Comparison of ENCODE assay signal across 17 cellular contexts in the genomic region with DNA sequence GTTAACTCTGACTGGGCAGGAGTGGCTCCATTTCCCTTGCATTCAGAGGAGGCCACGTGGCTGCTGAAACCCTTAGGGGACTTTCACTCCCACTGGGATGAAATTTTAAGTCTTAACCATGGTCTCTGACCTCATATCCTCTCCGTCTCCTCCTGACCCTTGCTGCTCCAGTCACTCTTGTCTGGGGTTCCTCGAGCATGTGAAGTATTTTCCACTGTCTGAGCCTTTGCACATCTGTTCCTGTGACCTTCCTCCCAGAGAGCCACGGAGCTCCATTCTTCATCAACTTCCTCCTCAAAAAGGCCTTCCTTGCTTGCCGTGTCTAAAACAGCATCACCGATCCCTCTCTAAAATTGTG.
DNase-seq lines count a peak whose midpoint lies in the region; ATAC-seq, FAIRE-seq and TF ChIP-seq lines count a peak whose summit lies in the region.
"Had no signal": no experiment of that assay in that cellular context is flagged by ENCODE, and none has a peak within 500 bp of the region (broad histone marks: within the 10 kb centered on the region; RNA-seq: fewer than 3 reads in every experiment).

No MANE protein-coding gene starts in this region.

- H3K9ac ChIP-seq in astrocyte (ENCODE audit: low read length), result no peak overlapping the region
- H3K9ac ChIP-seq in neuronal stem cell (ENCODE audit: low read depth, low read length, poor library complexity), result no peak overlapping the region

- TF ChIP-seq EP300 in upper lobe of left lung (IDR thresholded peaks at IDR 0.05), result peak in 1 of 4 donors; percentile 43

- no peak overlapping the region for H2BK15ac ChIP-seq in neuronal stem cell (ENCODE audit: low read length)

- no peak overlapping the region for H4K8ac ChIP-seq in neuronal stem cell (ENCODE audit: low read depth, low read length)

- DNase-seq in astrocyte (ENCODE audit: low read depth) (no peak), fibroblast of villous mesenchyme (ENCODE audit: low read depth) (peak; percentile 66), neuronal stem cell (ENCODE audit: low spot score) (no peak), upper lobe of left lung (no peak), dedifferentiated amniotic fluid mesenchymal stem cell (ENCODE audit: extremely low spot score) (no peak), GM19240 (ENCODE audit: insufficient read length, low spot score) (no peak), ACHN (no peak)
- DNase-seq: BE2C; effector CD8-positive, alpha-beta T cell; hippocampal formation; NCI-H1105; NCI-H748 treated with DMSO at 0.1 percent for 48 hours; right lobe of liver had no signal

- no peak overlapping the region for H2BK12ac ChIP-seq in neuronal stem cell (ENCODE audit: low read length)

- no peak overlapping the region for H2BK5ac ChIP-seq in neuronal stem cell (ENCODE audit: low read length)

- H3K4me2 ChIP-seq in astrocyte (ENCODE audit: low read length) (peak overlapping the region; percentile 24), neuronal stem cell (ENCODE audit: insufficient read depth, low read length, poor library complexity, severe bottlenecking) (no peak overlapping the region)

- no peak overlapping the region for H3K27ac ChIP-seq in astrocyte (ENCODE audit: low read depth, low read length)
- no peak overlapping the region for H3K27ac ChIP-seq in neuronal stem cell (replicated peaks; ENCODE audit: low read length)
- H3K27ac ChIP-seq in upper lobe of left lung, result peak overlapping the region; percentile 11 to 73 (median 53)
- H3K27ac ChIP-seq: right lobe of liver, vagina had no signal

- H4K20me1 ChIP-seq in astrocyte (ENCODE audit: insufficient read depth, low read length), result no peaks in the 10 kb centered on the region

- H3K4ac ChIP-seq in neuronal stem cell (ENCODE audit: low read length), result no peak overlapping the region

- no peak overlapping the region for H2AK5ac ChIP-seq in neuronal stem cell (ENCODE audit: low read depth, low read length)

- peaks cover 15% of the 10 kb centered on the region for H3K4me1 Mint-ChIP-seq in astrocyte (ENCODE audit: low read depth, unreplicated experiment)
- H3K4me1 Mint-ChIP-seq: activated T-helper 17 cell treated with anti-CD3 and anti-CD28 coated beads, Interleukin-2, amount 50 U/mL, for 72 hours had no signal

- no peak overlapping the region for H2AFZ ChIP-seq in astrocyte (ENCODE audit: low read depth, low read length)
- H2AFZ ChIP-seq in neuronal stem cell (ENCODE audit: low read length), result peak overlapping the region; percentile 35

- H3K79me1 ChIP-seq in neuronal stem cell (ENCODE audit: low read depth, low read length), result no peaks in the 10 kb centered on the region

- ATAC-seq in upper lobe of left lung (ENCODE audit: low FRiP score in 2 of 2), result peak in 1 of 2 donors; percentile 55
- ATAC-seq: activated CD4-positive, CD25-positive, alpha-beta regulatory T cell treated with anti-CD3 and anti-CD28 coated beads, Interleukin-2, amount 50 U/mL, for 24 hours; activated T-helper 17 cell treated with anti-CD3 and anti-CD28 coated beads, Interleukin-2, amount 50 U/mL, for 72 hours; PC-3 had no signal

- H3K27me3 ChIP-seq in astrocyte (ENCODE audit: insufficient read depth, low read length), result no peaks in the 10 kb centered on the region
- peaks cover 0 to 4% (median 0%) of the 10 kb centered on the region in 3 experiments for H3K27me3 ChIP-seq in neuronal stem cell (ENCODE audit: control insufficient read depth in 3 of 3, insufficient read depth in 3 of 3, low read depth in 1 of 3, low read length in 3 of 3)
- no peaks in the 10 kb centered on the region for H3K27me3 ChIP-seq in upper lobe of left lung
- H3K27me3 ChIP-seq: BE2C, right lobe of liver, vagina had no signal

- H3K18ac ChIP-seq in neuronal stem cell (ENCODE audit: low read length), result no peak overlapping the region

- no peak overlapping the region for H4K91ac ChIP-seq in neuronal stem cell (ENCODE audit: low read depth, low read length, poor library complexity)

- H3K14ac ChIP-seq in neuronal stem cell (ENCODE audit: low read length), result no peak overlapping the region

- in situ Hi-C loops in ACHN (cut with HindIII; ENCODE audit: low pct_ligation_motif_present, low pct_unique_long_range_greater_than_20kb, low sequenced_read_pairs), result no loop called here

- no peaks in the 10 kb centered on the region for H3K36me3 Mint-ChIP-seq in astrocyte (ENCODE audit: low read depth, unreplicated experiment)

- peak overlapping the region; percentile 60 for H3K4me3 Mint-ChIP-seq in astrocyte (ENCODE audit: unreplicated experiment)
- H3K4me3 Mint-ChIP-seq: activated T-helper 17 cell treated with anti-CD3 and anti-CD28 coated beads, Interleukin-2, amount 50 U/mL, for 72 hours had no signal

- no peaks in the 10 kb centered on the region for H3K79me2 ChIP-seq in astrocyte (ENCODE audit: insufficient read depth, low read length)

- H3K9me3 Mint-ChIP-seq in astrocyte (ENCODE audit: unreplicated experiment), result peaks cover 4% of the 10 kb centered on the region
- H3K9me3 Mint-ChIP-seq: activated T-helper 17 cell treated with anti-CD3 and anti-CD28 coated beads, Interleukin-2, amount 50 U/mL, for 72 hours had no signal

- TF ChIP-seq CTCF in astrocyte (IDR thresholded peaks at IDR 0.05; ENCODE audit: insufficient read depth, low read depth, low read length) (no peak), fibroblast of villous mesenchyme (IDR thresholded peaks at IDR 0.05; ENCODE audit: insufficient read depth, low read depth, low read length) (no peak), upper lobe of left lung (IDR thresholded peaks at IDR 0.05) (no peak)

- H2BK120ac ChIP-seq in neuronal stem cell (ENCODE audit: low read depth, low read length), result no peak overlapping the region

- peak overlapping the region; percentile 92 for H3K27ac Mint-ChIP-seq in astrocyte (ENCODE audit: unreplicated experiment)
- H3K27ac Mint-ChIP-seq: activated T-helper 17 cell treated with anti-CD3 and anti-CD28 coated beads, Interleukin-2, amount 50 U/mL, for 72 hours had no signal

- H3K23ac ChIP-seq in neuronal stem cell (ENCODE audit: low read depth, low read length, poor library complexity), result no peak overlapping the region

- peaks cover 12% of the 10 kb centered on the region for H3K4me1 ChIP-seq in astrocyte (ENCODE audit: insufficient read depth, low read length)
- peaks cover 0 to 2% of the 10 kb centered on the region in 2 donors for H3K4me1 ChIP-seq in neuronal stem cell (ENCODE audit: control insufficient read depth in 2 of 2, insufficient read depth in 1 of 2, low read depth in 1 of 2, low read length in 2 of 2)
- peaks cover 0 to 11% (median 0%) of the 10 kb centered on the region in 4 donors for H3K4me1 ChIP-seq in upper lobe of left lung
- H3K4me1 ChIP-seq: BE2C, right lobe of liver, vagina had no signal

- no peak for TF ChIP-seq POLR2A in upper lobe of left lung (IDR thresholded peaks at IDR 0.05)

- WGBS in neuronal stem cell (ENCODE audit: extremely low coverage in 2 of 2, insufficient read length in 2 of 2, insufficient replicate concordance in 1 of 2), 2 donors, result no CpG with 5 or more reads among the region's 6 CpGs
- WGBS in upper lobe of left lung, 2 donors, result 65 to 71% methylated on average over 6 of the region's 6 CpGs

- H3K27me3 Mint-ChIP-seq in astrocyte (ENCODE audit: low read depth, unreplicated experiment), result no peaks in the 10 kb centered on the region

- no peak for FAIRE-seq in astrocyte (lab: Jason Lieb, UNC)

- no peak overlapping the region for H3K4me3 ChIP-seq in astrocyte (ENCODE audit: insufficient read depth, low read depth, low read length)
- no peak overlapping the region for H3K4me3 ChIP-seq in fibroblast of villous mesenchyme (ENCODE audit: low read depth, low read length)
- no peak overlapping the region for H3K4me3 ChIP-seq in neuronal stem cell (ENCODE audit: low read length in 2 of 2)
- no peak overlapping the region for H3K4me3 ChIP-seq in upper lobe of left lung
- H3K4me3 ChIP-seq: right lobe of liver, vagina had no signal

- H3K9me3 ChIP-seq in astrocyte (ENCODE audit: insufficient read depth, low read depth, low read length) (peaks cover 3% of the 10 kb centered on the region), neuronal stem cell (replicated peaks in 1 of 2; ENCODE audit: control insufficient read depth in 2 of 2, insufficient read depth in 1 of 2, low read depth in 1 of 2, low read length in 2 of 2) (peaks cover 0 to 4% of the 10 kb centered on the region in 2 donors), upper lobe of left lung (no peaks in the 10 kb centered on the region)
- H3K9me3 ChIP-seq: BE2C, right lobe of liver, vagina had no signal

- H3K36me3 ChIP-seq in astrocyte (ENCODE audit: insufficient read depth, low read length) (no peaks in the 10 kb centered on the region), neuronal stem cell (replicated peaks in 1 of 2; ENCODE audit: control insufficient read depth in 2 of 2, insufficient read depth in 2 of 2, low read length in 2 of 2) (no peaks in the 10 kb centered on the region), upper lobe of left lung (no peaks in the 10 kb centered on the region)
- H3K36me3 ChIP-seq: BE2C, right lobe of liver, vagina had no signal

Comparison
In these comparisons a context has a peak if more than half of its experiments do, and no peak if none do; other contexts are left out.
1. H3K27ac ChIP-seq: peak in upper lobe of left lung (4 of 4); none in astrocyte (single experiment) and neuronal stem cell (single experiment).